In the genomic region with DNA sequence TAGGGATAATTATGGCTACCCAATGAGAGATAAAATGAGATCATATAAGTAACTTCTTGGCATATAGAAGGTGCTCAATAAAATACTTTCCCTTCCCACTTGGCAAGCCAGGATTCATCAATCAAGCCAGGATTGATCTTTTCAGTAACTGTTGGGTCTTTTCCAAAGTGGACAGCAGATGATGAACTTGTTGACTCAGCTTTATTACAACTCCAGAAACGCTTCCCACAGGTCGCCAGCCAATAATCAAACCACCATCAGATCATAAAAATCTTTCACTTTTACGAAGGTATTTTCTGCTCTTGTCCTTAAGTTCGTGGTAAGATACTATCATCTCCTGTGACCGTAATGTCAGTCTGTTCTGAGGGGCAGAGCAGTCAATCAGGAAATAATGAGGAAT, we compare ENCODE assay signal across 22 cellular contexts.
"Had no signal": no experiment of that assay in that cellular context is flagged by ENCODE, and none has a peak within 500 bp of the region (broad histone marks: within the 10 kb centered on the region; RNA-seq: fewer than 3 reads in every experiment).

No MANE protein-coding gene starts in this region.

- DNase-seq: dorsolateral prefrontal cortex; effector CD4-positive, alpha-beta T cell; effector memory CD4-positive, alpha-beta T cell; foreskin keratinocyte; heart left ventricle; hypothalamus; immature natural killer cell; left cardiac atrium; left lung; left ventricle myocardium superior; lower lobe of right lung; mesenchymal stem cell; mucosa of descending colon; naive B cell; naive thymus-derived CD8-positive, alpha-beta T cell had no signal

- H3K27me3 ChIP-seq: esophagus muscularis mucosa, gastroesophageal sphincter, left lung had no signal

- H3K79me2 ChIP-seq: hepatocyte had no signal

- FAIRE-seq: endothelial cell of umbilical vein, frontal cortex, keratinocyte had no signal

- H3K4me1 ChIP-seq: esophagus muscularis mucosa, foreskin keratinocyte, gastroesophageal sphincter, heart left ventricle, left lung, lower lobe of right lung had no signal

- H3K9me3 ChIP-seq: esophagus muscularis mucosa, left lung, lower lobe of right lung, mucosa of descending colon had no signal

- H2AFZ ChIP-seq: hepatocyte had no signal

- H3K4me3 ChIP-seq: coronary artery, dorsolateral prefrontal cortex, esophagus muscularis mucosa, gastroesophageal sphincter, heart left ventricle, hepatocyte, left lung, lower lobe of right lung, mucosa of descending colon had no signal

- H3K36me3 ChIP-seq: esophagus muscularis mucosa, gastroesophageal sphincter, heart left ventricle, left lung, lower lobe of right lung had no signal

- H3K27ac ChIP-seq: coronary artery, dorsolateral prefrontal cortex, esophagus muscularis mucosa, foreskin keratinocyte, gastroesophageal sphincter, heart left ventricle, hepatocyte, left lung, lower lobe of right lung had no signal

- H3K4me2 ChIP-seq: hepatocyte had no signal

- ATAC-seq: foreskin keratinocyte; gastroesophageal sphincter; heart left ventricle; left cardiac atrium; left lung; left ventricle myocardium superior; lower lobe of right lung; mucosa of descending colon; naive thymus-derived CD8-positive, alpha-beta T cell had no signal
